26 cellular contexts compared by ENCODE assay signal in the genomic region with DNA sequence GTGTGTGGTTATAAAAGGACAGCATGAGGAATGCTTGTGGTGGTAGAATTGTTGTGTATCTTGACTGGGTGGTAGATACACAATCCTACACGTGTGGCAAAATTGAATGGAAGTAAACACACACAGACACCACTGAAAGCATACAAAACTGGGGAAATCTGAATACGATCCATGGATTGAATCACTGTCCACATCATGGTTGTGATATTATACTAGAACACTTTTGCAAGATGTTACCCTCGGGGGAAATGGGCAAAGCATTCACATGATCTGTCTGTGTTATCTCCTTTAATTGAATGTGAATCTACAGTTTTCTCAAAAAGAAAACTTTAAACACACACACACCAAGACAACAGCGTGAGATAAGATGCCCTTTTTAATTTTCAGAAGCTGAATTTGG.
"Had no signal": no experiment of that assay in that cellular context is flagged by ENCODE, and none has a peak within 500 bp of the region (broad histone marks: within the 10 kb centered on the region; RNA-seq: fewer than 3 reads in every experiment).

No MANE protein-coding gene starts in this region.

- H3K27me3 ChIP-seq: adrenal gland, body of pancreas, heart left ventricle had no signal

- DNase-seq: activated CD4-positive, alpha-beta memory T cell treated with anti-CD3 and anti-CD28 coated beads for 36 hours; activated CD4-positive, alpha-beta T cell treated with anti-CD3 and anti-CD28 coated beads for 36 hours; activated CD4-positive, alpha-beta T cell treated with anti-CD3 and anti-CD28 coated beads, Interleukin-2, amount 10 ng/mL, durations not matched to agents 24 days and 14 days; activated CD4-positive, CD25-positive, alpha-beta regulatory T cell; activated CD4-positive, CD25-positive, alpha-beta regulatory T cell treated with anti-CD3 and anti-CD28 coated beads, Interleukin-2, amount 50 U/mL, for 72 hours; activated CD8-positive, alpha-beta memory T cell treated with anti-CD3 and anti-CD28 coated beads, Interleukin-2, amount 10 ng/mL, durations not matched to agents 7 days and 5 days; activated CD8-positive, alpha-beta memory T cell treated with anti-CD3 and anti-CD28 coated beads, Interleukin-2, amount 50 U/mL, for 4 hours; activated CD8-positive, alpha-beta T cell treated with anti-CD3 and anti-CD28 coated beads, Interleukin-2, amount 10 ng/mL, durations not matched to agents 7 days and 5 days; activated effector memory CD4-positive, alpha-beta T cell treated with anti-CD3 and anti-CD28 coated beads, Interleukin-2, amount 50 U/mL, for 16 hours; activated naive CD4-positive, alpha-beta T cell treated with anti-CD3 and anti-CD28 coated beads for 36 hours; activated naive CD8-positive, alpha-beta T cell treated with anti-CD3 and anti-CD28 coated beads for 36 hours; activated naive CD8-positive, alpha-beta T cell treated with anti-CD3 and anti-CD28 coated beads, Interleukin-2, amount 50 U/mL, for 24 hours; activated T-cell treated with anti-CD3 and anti-CD28 coated beads, Interleukin-2, amount 50 U/mL, for 1 hour; activated T-cell treated with anti-CD3 and anti-CD28 coated beads, Interleukin-2, amount 50 U/mL, for 48 hours; adrenal gland; amygdala; aorta; body of pancreas; caudate nucleus; cortex of kidney; effector CD8-positive, alpha-beta T cell; foreskin melanocyte; glutamatergic neuron; heart left ventricle; T-helper 2 cell had no signal

- H3K27ac ChIP-seq: adrenal gland, body of pancreas had no signal

- ATAC-seq: activated CD4-positive, alpha-beta T cell treated with anti-CD3 and anti-CD28 coated beads for 36 hours; activated CD8-positive, alpha-beta memory T cell treated with anti-CD3 and anti-CD28 coated beads, Interleukin-2, amount 10 ng/mL, durations not matched to agents 7 days and 5 days; activated CD8-positive, alpha-beta T cell treated with anti-CD3 and anti-CD28 coated beads, Interleukin-2, amount 10 ng/mL, durations not matched to agents 7 days and 5 days; activated naive CD8-positive, alpha-beta T cell treated with anti-CD3 and anti-CD28 coated beads, Interleukin-2, amount 50 U/mL, for 24 hours; body of pancreas; esophagus mucosa; heart left ventricle had no signal

- H3K36me3 ChIP-seq: adrenal gland, heart left ventricle had no signal

- H3K4me1 ChIP-seq: adrenal gland, body of pancreas had no signal

- H3K4me3 ChIP-seq: adrenal gland, body of pancreas, heart left ventricle had no signal

- H3K9me3 ChIP-seq: adrenal gland, body of pancreas, heart left ventricle had no signal
